Comparison of ENCODE assay signal across 30 cellular contexts in the genomic region with DNA sequence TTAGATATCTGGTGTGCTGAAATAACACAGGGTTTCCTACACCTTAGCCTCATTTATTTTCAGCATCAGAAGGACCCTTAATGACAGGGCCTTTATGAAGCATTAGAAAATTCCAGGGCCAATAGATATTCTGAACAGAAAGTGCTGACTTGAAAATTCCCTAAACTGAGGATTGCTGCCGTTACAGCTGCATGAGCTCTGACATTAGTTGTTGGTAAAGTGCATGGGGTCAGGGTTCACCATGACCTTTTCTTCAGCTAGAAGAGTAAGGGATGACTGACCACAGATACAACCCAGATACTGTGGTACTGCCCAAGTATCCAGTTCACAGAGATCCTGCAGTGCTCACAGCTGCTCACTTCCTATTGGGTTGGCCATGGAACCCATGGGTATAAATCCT.
"Had no signal": no experiment of that assay in that cellular context is flagged by ENCODE, and none has a peak within 500 bp of the region (broad histone marks: within the 10 kb centered on the region; RNA-seq: fewer than 3 reads in every experiment).

No MANE protein-coding gene starts in this region.

- H3K4me1 Mint-ChIP-seq: naive thymus-derived CD4-positive, alpha-beta T cell; natural killer cell; nephron; stimulated activated memory B cell treated with anti-CD40 and anti-IgM and Interleukin-4, amounts not matched to agents 10 μg/mL and 1 μg/mL and 100 μg/mL, for 72 hours; stimulated activated naive CD8-positive, alpha-beta T cell treated with anti-CD3 and anti-CD28 coated beads, Interleukin-15, amount 100 ng/mL, for 72 hours had no signal

- H3K9me3 Mint-ChIP-seq: naive thymus-derived CD4-positive, alpha-beta T cell; natural killer cell; nephron; stimulated activated memory B cell treated with anti-CD40 and anti-IgM and Interleukin-4, amounts not matched to agents 10 μg/mL and 1 μg/mL and 100 μg/mL, for 72 hours; stimulated activated naive CD8-positive, alpha-beta T cell treated with anti-CD3 and anti-CD28 coated beads, Interleukin-15, amount 100 ng/mL, for 72 hours; type B pancreatic cell had no signal

- H3K4me3 Mint-ChIP-seq: naive thymus-derived CD4-positive, alpha-beta T cell; natural killer cell; nephron; stimulated activated memory B cell treated with anti-CD40 and anti-IgM and Interleukin-4, amounts not matched to agents 10 μg/mL and 1 μg/mL and 100 μg/mL, for 72 hours; stimulated activated naive CD8-positive, alpha-beta T cell treated with anti-CD3 and anti-CD28 coated beads, Interleukin-15, amount 100 ng/mL, for 72 hours; type B pancreatic cell had no signal

- H3K27me3 ChIP-seq: neutrophil, pancreas, right atrium auricular region, spleen, suprapubic skin, testis, tibial artery, transverse colon, upper lobe of right lung, uterus had no signal

- H3K27me3 Mint-ChIP-seq: stimulated activated memory B cell treated with anti-CD40 and anti-IgM and Interleukin-4, amounts not matched to agents 10 μg/mL and 1 μg/mL and 100 μg/mL, for 72 hours; type B pancreatic cell had no signal

- H3K4me2 ChIP-seq: smooth muscle cell had no signal

- ATAC-seq: naive thymus-derived CD4-positive, alpha-beta T cell; natural killer cell; pancreas; sciatic nerve; stimulated activated memory B cell treated with anti-CD40 and anti-IgM and Interleukin-4, amounts not matched to agents 10 μg/mL and 1 μg/mL and 100 μg/mL, for 72 hours; stimulated activated naive CD8-positive, alpha-beta T cell treated with anti-CD3 and anti-CD28 coated beads, Interleukin-15, amount 100 ng/mL, for 72 hours; stimulated activated naive CD8-positive, alpha-beta T cell treated with anti-CD3 and anti-CD28 coated beads, Interleukin-15, Interleukin-2, amounts not matched to agents 100 U/mL and 50 U/mL, for 24 hours; upper lobe of right lung had no signal

- DNase-seq: naive thymus-derived CD4-positive, alpha-beta T cell; natural killer cell; nucleus accumbens; pancreas; retina; spleen; stimulated activated CD4-positive, alpha-beta T cell treated with anti-CD3 and anti-CD28 coated beads, Interleukin-12 subunit alpha, Interleukin-12 subunit beta, amount 100 ng/mL, for 4 hours; stimulated activated CD4-positive, alpha-beta T cell treated with anti-CD3 and anti-CD28 coated beads, Interleukin-1b, Interleukin-23, amount 100 ng/mL, for 48 hours; stimulated activated CD4-positive, alpha-beta T cell treated with anti-CD3 and anti-CD28 coated beads, Interleukin-4, amount 100 ng/mL, for 1 hour; stimulated activated CD4-positive, alpha-beta T cell treated with anti-CD3 and anti-CD28 coated beads, Interleukin-4, amount 100 ng/mL, for 4 hours; stimulated activated CD8-positive, alpha-beta memory T cell treated with anti-CD3 and anti-CD28 coated beads, Interleukin-4, amount 100 ng/mL, for 48 hours; stimulated activated naive CD4-positive, alpha-beta T cell; stimulated activated naive CD8-positive, alpha-beta T cell treated with anti-CD3 and anti-CD28 coated beads, Interleukin-15, amount 100 ng/mL, for 72 hours; stimulated activated naive CD8-positive, alpha-beta T cell treated with anti-CD3 and anti-CD28 coated beads, Interleukin-15, Interleukin-2, amounts not matched to agents 100 U/mL and 50 U/mL, for 24 hours; substantia nigra; testis; tibial artery; transverse colon; upper lobe of right lung; uterus had no signal

- H3K36me3 Mint-ChIP-seq: naive thymus-derived CD4-positive, alpha-beta T cell; natural killer cell; stimulated activated memory B cell treated with anti-CD40 and anti-IgM and Interleukin-4, amounts not matched to agents 10 μg/mL and 1 μg/mL and 100 μg/mL, for 72 hours; type B pancreatic cell had no signal

- H3K36me3 ChIP-seq: neutrophil, pancreas, prostate gland, right atrium auricular region, spleen, suprapubic skin, tibial artery, transverse colon, upper lobe of right lung, uterus had no signal

- H3K4me3 ChIP-seq: pancreas, prostate gland, right atrium auricular region, skin epidermis, smooth muscle cell, spleen, suprapubic skin, testis, tibial artery, transverse colon, upper lobe of right lung, uterus had no signal

- H3K27ac ChIP-seq: neutrophil, pancreas, prostate gland, right atrium auricular region, skin epidermis, spleen, suprapubic skin, testis, tibial artery, transverse colon, upper lobe of right lung, uterus had no signal

- H3K4me1 ChIP-seq: pancreas, prostate gland, right atrium auricular region, spleen, testis, tibial artery, upper lobe of right lung, uterus had no signal

- H3K9me3 ChIP-seq: neutrophil, pancreas, prostate gland, right atrium auricular region, spleen, suprapubic skin, testis, tibial artery, transverse colon, upper lobe of right lung, uterus had no signal

- H3K27ac Mint-ChIP-seq: naive thymus-derived CD4-positive, alpha-beta T cell; natural killer cell; nephron; stimulated activated memory B cell treated with anti-CD40 and anti-IgM and Interleukin-4, amounts not matched to agents 10 μg/mL and 1 μg/mL and 100 μg/mL, for 72 hours; stimulated activated naive CD8-positive, alpha-beta T cell treated with anti-CD3 and anti-CD28 coated beads, Interleukin-15, amount 100 ng/mL, for 72 hours; type B pancreatic cell had no signal
